Comparison of ENCODE assay signal across 9 cellular contexts in genomic region chr10:103181244-103181643, GRCh38. TPM values are rescaled to one million over a fixed set of nuclear protein-coding genes. Genes with fewer than 3 reads are reported as not detected.
A peak's percentile ranks its signal among the peaks of the same experiment; 100 is the strongest.
DNase-seq lines count a peak whose midpoint lies in the region; ATAC-seq and TF ChIP-seq lines count a peak whose summit lies in the region.
"Had no signal": no experiment of that assay in that cellular context is flagged by ENCODE, and none has a peak within 500 bp of the region (broad histone marks: within the 10 kb centered on the region; RNA-seq: fewer than 3 reads in every experiment).

No MANE protein-coding gene starts in this region.

- H3K27ac ChIP-seq in right cardiac atrium (ENCODE audit: low read length), result no peak overlapping the region
- no peak overlapping the region for H3K27ac ChIP-seq in CD8-positive, alpha-beta memory T cell (ENCODE audit: low read depth, low read length)

- CTCF ChIA-PET in GM10248 (lab: Yijun Ruan, JAX), result no interaction called here
- CTCF ChIA-PET in CD8-positive, alpha-beta memory T cell (lab: Charles Lee), result no interaction called here

- peaks cover 6% of the 10 kb centered on the region for H3K36me3 ChIP-seq in CD8-positive, alpha-beta memory T cell (ENCODE audit: insufficient read depth, low read length)

- peaks cover 0 to 57% (median 3%) of the 10 kb centered on the region in 3 donors for H3K36me3 Mint-ChIP-seq in CD8-positive, alpha-beta memory T cell

- no peaks in the 10 kb centered on the region for H3K9me3 ChIP-seq in right cardiac atrium (ENCODE audit: control insufficient read depth, low read length)
- no peaks in the 10 kb centered on the region for H3K9me3 ChIP-seq in CD8-positive, alpha-beta memory T cell (ENCODE audit: low read length)

- WGBS in right cardiac atrium, result 56% methylated on average over 4 of the region's 4 CpGs

- peaks cover 6% of the 10 kb centered on the region for H3K4me1 ChIP-seq in right cardiac atrium (ENCODE audit: control insufficient read depth, insufficient read depth, low read length)
- H3K4me1 ChIP-seq in CD8-positive, alpha-beta memory T cell (ENCODE audit: insufficient read depth, low read length), result peaks cover 24% of the 10 kb centered on the region

- H3K4me3 ChIP-seq in right cardiac atrium (ENCODE audit: low read length), result no peak overlapping the region
- H3K4me3 ChIP-seq in CD8-positive, alpha-beta memory T cell (ENCODE audit: low read length), result no peak overlapping the region

- H3K27me3 ChIP-seq in right cardiac atrium (ENCODE audit: control insufficient read depth, insufficient read depth), result no peaks in the 10 kb centered on the region
- H3K27me3 ChIP-seq in CD8-positive, alpha-beta memory T cell (ENCODE audit: insufficient read depth, low read length, poor library complexity, severe bottlenecking), result no peaks in the 10 kb centered on the region

- no peak for TF ChIP-seq CTCF in GM10248 (IDR thresholded peaks at IDR 0.05; ENCODE audit: control extremely low read depth, extremely low read depth, low read depth, missing control alignments)

- no peaks in the 10 kb centered on the region for H3K9me3 Mint-ChIP-seq in CD8-positive, alpha-beta memory T cell

- DNase-seq in GM10248 (ENCODE audit: extremely low spot score), result peak; percentile 37
- DNase-seq in NOMO-1 treated with DMSO at 0.1 percent for 48 hours (lab: John Stamatoyannopoulos, UW; ENCODE audit: unreplicated experiment), result peak; percentile 97
- DNase-seq in right cardiac atrium, result peak in 1 of 3 donors; percentile 40
- no peak for DNase-seq in CD8-positive, alpha-beta memory T cell
- DNase-seq: cerebellar nuclear complex had no signal

- H3K4me1 Mint-ChIP-seq in CD8-positive, alpha-beta memory T cell, result peaks cover 49 to 59% (median 54%) of the 10 kb centered on the region in 3 donors

- no peak overlapping the region for H3K4me3 Mint-ChIP-seq in CD8-positive, alpha-beta memory T cell

- POLR2A ChIA-PET in GM10248 (lab: Yijun Ruan, JAX), result interaction anchor here (0.5 kb wide), 1 partner anchor 8 kb away, joined by 3 read pairs; no protein-coding TSS in a partner anchor
- POLR2A ChIA-PET in CD8-positive, alpha-beta memory T cell (lab: Charles Lee), result no interaction called here

- ATAC-seq in GM21786 (IDR thresholded peaks at IDR 0.05; ENCODE audit: unreplicated experiment) (peak; percentile 71), right cardiac atrium (peak; percentile 65 to 82), GM18873 (IDR thresholded peaks at IDR 0.05; ENCODE audit: low FRiP score, unreplicated experiment) (no peak), HG03378 (IDR thresholded peaks at IDR 0.05; ENCODE audit: unreplicated experiment) (no peak), HG02970 (IDR thresholded peaks at IDR 0.05; ENCODE audit: low FRiP score, unreplicated experiment) (no peak)

- intact Hi-C loops in right cardiac atrium (cut with DNase I), result no loop called here

- no peak overlapping the region for H3K27ac Mint-ChIP-seq in CD8-positive, alpha-beta memory T cell

- H3K27me3 Mint-ChIP-seq in CD8-positive, alpha-beta memory T cell, result peaks cover 0 to 2% of the 10 kb centered on the region in 2 donors

RNA-seq across cellular contexts. Expression of gene NT5C2, which starts 11.8 kb away (rescaled TPM):
- total RNA-seq in right cardiac atrium, result 10 to 100 TPM; 34.7 to 46.1 (median 39.4) TPM
- 23.3 TPM for polyA plus RNA-seq in right cardiac atrium
- total RNA-seq in CD8-positive, alpha-beta memory T cell, result 10 to 100 TPM; 45.9 to 49.7 TPM
- polyA plus RNA-seq in CD8-positive, alpha-beta memory T cell, result 59.8 TPM

Comparison
In these comparisons a context has a peak if more than half of its experiments do, and no peak if none do; other contexts are left out.
1. DNase-seq: peak in GM10248 (single experiment) and NOMO-1 treated with DMSO at 0.1 percent for 48 hours (single experiment); none in CD8-positive, alpha-beta memory T cell (0 of 5).
2. ATAC-seq: peak in GM21786 (single experiment) and right cardiac atrium (2 of 2); none in GM18873 (single experiment), HG03378 (single experiment) and HG02970 (single experiment).